In genomic region chr1:28087614-28088167, GRCh38 we compare ENCODE assay signal across 8 cellular contexts. TPM values are rescaled to one million over a fixed set of nuclear protein-coding genes. Genes with fewer than 3 reads are reported as not detected.
DNase-seq lines count a peak whose midpoint lies in the region; ATAC-seq and TF ChIP-seq lines count a peak whose summit lies in the region.

No MANE protein-coding gene starts in this region.

- peak; percentile 8 for ATAC-seq in HG03175 (IDR thresholded peaks at IDR 0.05; ENCODE audit: unreplicated experiment)
- ATAC-seq in omental fat pad (ENCODE audit: low FRiP score): no peak

- DNase-seq in activated CD4-positive, alpha-beta T cell treated with anti-CD3 and anti-CD28 coated beads for 48 hours: peak; percentile 50
- no peak for DNase-seq in activated CD4-positive, alpha-beta T cell treated with anti-CD3 and anti-CD28 coated beads, Interleukin-2, amount 50 U/mL, for 4 hours
- no peak for DNase-seq in epithelial cell of prostate (ENCODE audit: low read depth, low spot score)
- peak; percentile 13 for DNase-seq in nephron progenitor cell
- no peak for DNase-seq in omental fat pad (ENCODE audit: low spot score)
- no peak for DNase-seq in activated gamma-delta T cell (lab: John Stamatoyannopoulos, UW)

- no peaks in the 10 kb centered on the region for H3K9me3 Mint-ChIP-seq in nephron progenitor cell

- H3K36me3 Mint-ChIP-seq in nephron progenitor cell (ENCODE audit: low read depth): no peaks in the 10 kb centered on the region

- TF ChIP-seq CTCF in VCaP (conservative IDR thresholded peaks at IDR 0.05) (peak; percentile 27; the same call in 1 of the 2 replicates), nephron progenitor cell (IDR thresholded peaks at IDR 0.05) (no peak), omental fat pad (IDR thresholded peaks at IDR 0.05) (no peak)

- peaks cover 3% of the 10 kb centered on the region for H3K27me3 Mint-ChIP-seq in nephron progenitor cell (ENCODE audit: low read depth, poor library complexity)

- H3K27ac Mint-ChIP-seq in nephron progenitor cell: peak overlapping the region; percentile 98

- peak overlapping the region; percentile 96 for H3K4me3 Mint-ChIP-seq in nephron progenitor cell

- H3K4me1 Mint-ChIP-seq in nephron progenitor cell: peaks cover 37% of the 10 kb centered on the region

- H3K27ac ChIP-seq in VCaP (peak overlapping the region; percentile 93), epithelial cell of prostate (peak overlapping the region; percentile 84)

RNA-seq across cellular contexts. Expression of gene EYA3, which starts 0.7 kb away (rescaled TPM):
- 10 to 100 TPM in 3 of 4 donors, 1 to 10 TPM in 1; 7.5 to 19.6 (median 14.6) TPM for total RNA-seq in omental fat pad

Comparison
In these comparisons a context has a peak if more than half of its experiments do, and no peak if none do; other contexts are left out.
1. DNase-seq: peak in activated CD4-positive, alpha-beta T cell treated with anti-CD3 and anti-CD28 coated beads for 48 hours (single experiment) and nephron progenitor cell (single experiment); none in activated CD4-positive, alpha-beta T cell treated with anti-CD3 and anti-CD28 coated beads, Interleukin-2, amount 50 U/mL, for 4 hours (0 of 2), epithelial cell of prostate (single experiment), omental fat pad (single experiment) and activated gamma-delta T cell (single experiment).